In genomic region chr12:53999596-54000104, GRCh38 we compare ENCODE assay signal across 9 cellular contexts. TPM values are rescaled to one million over a fixed set of nuclear protein-coding genes. Genes with fewer than 3 reads are reported as not detected.
DNase-seq lines count a peak whose midpoint lies in the region; ATAC-seq, FAIRE-seq and TF ChIP-seq lines count a peak whose summit lies in the region.
"Had no signal": no experiment of that assay in that cellular context is flagged by ENCODE, and none has a peak within 500 bp of the region (broad histone marks: within the 10 kb centered on the region; RNA-seq: fewer than 3 reads in every experiment).

No MANE protein-coding gene starts in this region.

- H3K36me3 ChIP-seq in KMS-11 (ENCODE audit: insufficient read depth) (no peaks in the 10 kb centered on the region), thyroid gland (no peaks in the 10 kb centered on the region)
- H3K36me3 ChIP-seq: neutrophil had no signal

- DNase-seq in D721Med (ENCODE audit: insufficient read length, low spot score) (peak; percentile 69), amniotic epithelial cell (ENCODE audit: low read depth) (peak; percentile 91), natural killer cell (no peak), SHP77 treated with DMSO at 0.1 percent for 48 hours (lab: John Stamatoyannopoulos, UW) (no peak), thyroid gland (no peak)

- no peaks in the 10 kb centered on the region for H3K79me2 ChIP-seq in KMS-11 (ENCODE audit: insufficient read depth, low read depth)

- H3K27ac Mint-ChIP-seq in natural killer cell: peak overlapping the region in 1 of 2 donors; percentile 23

- FAIRE-seq in D721Med (lab: Jason Lieb, UNC): no peak

- no peaks in the 10 kb centered on the region for H3K9me3 ChIP-seq in thyroid gland
- H3K9me3 ChIP-seq: neutrophil had no signal

- TF ChIP-seq POLR2A in thyroid gland (IDR thresholded peaks at IDR 0.05): no peak

- H3K4me1 Mint-ChIP-seq in natural killer cell: peaks cover 33% of the 10 kb centered on the region in 2 donors

- ATAC-seq in natural killer cell (no peak), GM21381 (IDR thresholded peaks at IDR 0.05; ENCODE audit: unreplicated experiment) (no peak), GM21447 (IDR thresholded peaks at IDR 0.05; ENCODE audit: unreplicated experiment) (no peak)

- H3K4me3 Mint-ChIP-seq in natural killer cell: peak overlapping the region; percentile 47

- H3K27me3 ChIP-seq in KMS-11 (ENCODE audit: insufficient read depth, low read depth): peaks cover 99% of the 10 kb centered on the region
- H3K27me3 ChIP-seq in thyroid gland: peaks cover 92% of the 10 kb centered on the region

- H3K27ac ChIP-seq in KMS-11 (no peak overlapping the region), thyroid gland (no peak overlapping the region)
- H3K27ac ChIP-seq: neutrophil had no signal

- H3K4me2 ChIP-seq in KMS-11: peak overlapping the region; percentile 61

- no peaks in the 10 kb centered on the region for H3K9me3 Mint-ChIP-seq in natural killer cell

- 4 to 9% methylated on average over 18 to 34 of the region's 34 CpGs for WGBS in thyroid gland, 2 donors

- peak overlapping the region; percentile 80 for H2AFZ ChIP-seq in KMS-11 (ENCODE audit: low read depth)

- intact Hi-C loops in natural killer cell (cut with micrococcal nuclease): loop anchor here (5.0 kb wide), 2 partner anchors 33 to 42 kb away; partner anchors contain the start of gene HOXC5
- intact Hi-C loops in thyroid gland (cut with DNase I): no loop called here

- no peak overlapping the region for H3K4me3 ChIP-seq in KMS-11 (IDR thresholded peaks at IDR 0.05; ENCODE audit: insufficient read depth, low read depth, low read length)
- no peak overlapping the region for H3K4me3 ChIP-seq in thyroid gland (replicated peaks in 1 of 3)

- TF ChIP-seq CTCF in D721Med (IDR thresholded peaks at IDR 0.05; ENCODE audit: insufficient read depth, missing control alignments) (no peak), KMS-11 (conservative IDR thresholded peaks at IDR 0.05; ENCODE audit: low read depth, low read length) (no peak), natural killer cell (IDR thresholded peaks at IDR 0.05) (no peak), thyroid gland (IDR thresholded peaks at IDR 0.05) (no peak)

- H4K20me1 ChIP-seq in KMS-11 (ENCODE audit: insufficient read depth): no peaks in the 10 kb centered on the region

- H3K4me1 ChIP-seq in KMS-11 (ENCODE audit: low read depth, poor library complexity, severe bottlenecking) (peaks cover 23% of the 10 kb centered on the region), thyroid gland (peaks cover 7 to 36% of the 10 kb centered on the region in 2 donors)

- H3K36me3 Mint-ChIP-seq in natural killer cell: no peaks in the 10 kb centered on the region

- peak overlapping the region; percentile 8; the same call in 1 of the 2 replicates for H3K9ac ChIP-seq in KMS-11

- peaks cover 77 to 89% of the 10 kb centered on the region in 2 donors for H3K27me3 Mint-ChIP-seq in natural killer cell (ENCODE audit: low read depth in 2 of 2)

RNA-seq across cellular contexts. Expression of gene HOXC9, which starts 0.3 kb away (rescaled TPM):
- total RNA-seq in natural killer cell (not detected), thyroid gland (under 1 TPM in 2 of 4 donors, not detected in 2; 0.22 to 0.27 TPM)

RNA-seq across cellular contexts. Expression of gene HOXC8, which starts 9.1 kb away (rescaled TPM):
- total RNA-seq in natural killer cell: not detected
- total RNA-seq in thyroid gland: not detected

RNA-seq across cellular contexts. Expression of gene HOXC10, which starts 14.7 kb away (rescaled TPM):
- total RNA-seq in natural killer cell (not detected), thyroid gland (not detected)

RNA-seq across cellular contexts. Expression of gene HOTAIR, which starts 24.9 kb away (rescaled TPM):
- total RNA-seq in natural killer cell (not detected), thyroid gland (not detected)

RNA-seq across cellular contexts. Expression of gene HOXC11, which starts 26.7 kb away (rescaled TPM):
- total RNA-seq in natural killer cell: not detected
- not detected for total RNA-seq in thyroid gland

Comparison
In these comparisons a context has a peak if more than half of its experiments do, and no peak if none do; other contexts are left out.
1. DNase-seq: peak in D721Med (single experiment) and amniotic epithelial cell (single experiment); none in natural killer cell (single experiment), SHP77 treated with DMSO at 0.1 percent for 48 hours (single experiment) and thyroid gland (0 of 2).